1 cellular context compared by ENCODE assay signal in the genomic region with DNA sequence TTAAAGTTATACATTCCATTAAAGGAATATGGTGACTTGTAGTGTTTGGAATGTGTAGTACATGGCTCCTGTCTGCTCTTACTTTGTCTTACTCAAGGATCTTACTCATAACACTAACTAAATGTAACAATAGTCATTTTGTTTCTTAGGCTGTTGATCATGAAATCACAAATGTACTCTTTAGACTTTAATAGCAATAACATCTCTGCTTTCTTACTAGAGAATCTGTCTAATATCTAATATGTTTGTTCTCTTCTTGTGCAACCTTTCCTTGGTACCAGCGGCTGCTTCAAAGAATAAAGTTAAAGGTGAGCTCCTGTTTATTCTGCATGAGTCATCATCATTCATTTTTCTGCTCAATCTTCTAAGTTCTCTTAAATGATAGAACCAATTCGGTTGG.
TF ChIP-seq lines count a peak whose summit lies in the region.

No MANE protein-coding gene starts in this region.

TF ChIP-seq in HepG2, 621 proteins besides CTCF, POLR2A, EP300 and RAD21 (continued from another document):
- TF ChIP-seq ARNTL (CRISPR knock-in tag; IDR thresholded peaks at IDR 0.05) (no peak), PPARG (CRISPR knock-in tag; conservative IDR thresholded peaks at IDR 0.05) (peak; percentile 80), FOXK2 (IDR thresholded peaks at IDR 0.05) (no peak), SOX6 (IDR thresholded peaks at IDR 0.05) (no peak), SOX6 (CRISPR knock-in tag; IDR thresholded peaks at IDR 0.05) (peak; percentile 13; the same call in 1 of the 2 replicates), FOSL2 (CRISPR knock-in tag; IDR thresholded peaks at IDR 0.05) (peak; percentile 57; the same call in 1 of the 2 replicates), STAT5B (CRISPR knock-in tag; IDR thresholded peaks at IDR 0.05) (no peak), CEBPG (CRISPR knock-in tag; IDR thresholded peaks at IDR 0.05) (peak; percentile 76), CEBPB (IDR thresholded peaks at IDR 0.05; ENCODE audit: borderline replicate concordance, low read depth, low read length) (peak; percentile 84), NR2F1 (CRISPR knock-in tag; IDR thresholded peaks at IDR 0.05) (peak in 1 of 2 experiments; percentile 61; a peak in 2 of 4 replicates), RELA (CRISPR knock-in tag; IDR thresholded peaks at IDR 0.05) (no peak), TCF7L2 (IDR thresholded peaks at IDR 0.05; ENCODE audit: low read depth, low read length) (peak; percentile 32; the same call in 1 of the 2 replicates), ISL2 (CRISPR knock-in tag; IDR thresholded peaks at IDR 0.05) (peak; percentile 30; the same call in 1 of the 2 replicates), FOSL1 (CRISPR knock-in tag; IDR thresholded peaks at IDR 0.05; ENCODE audit: borderline replicate concordance) (peak; percentile 85), ESRRA (CRISPR knock-in tag; IDR thresholded peaks at IDR 0.05; ENCODE audit: low read depth) (no peak), HMG20A (CRISPR knock-in tag; IDR thresholded peaks at IDR 0.05; ENCODE audit: borderline replicate concordance) (peak; percentile 81; the same call in 1 of the 2 replicates), FOXA1 (IDR thresholded peaks at IDR 0.05) (no peak), FOXA1 (CRISPR knock-in tag; IDR thresholded peaks at IDR 0.05) (peak; percentile 51; the same call in 1 of the 2 replicates), ZNF446 (CRISPR knock-in tag; IDR thresholded peaks at IDR 0.05) (no peak), KLF16 (CRISPR knock-in tag; IDR thresholded peaks at IDR 0.05) (peak in 1 of 2 experiments; percentile 25; a peak in 1 of 4 replicates), ZNF737 (CRISPR knock-in tag; IDR thresholded peaks at IDR 0.05; ENCODE audit: borderline replicate concordance) (no peak), FOXA3 (CRISPR knock-in tag; IDR thresholded peaks at IDR 0.05) (peak; percentile 75), SNAI1 (CRISPR knock-in tag; IDR thresholded peaks at IDR 0.05; ENCODE audit: borderline replicate concordance) (no peak), KAT8 (CRISPR knock-in tag; IDR thresholded peaks at IDR 0.05) (0 out of 2 replicates have a peak, but pooled peaks have one; percentile 31), SOX13 (IDR thresholded peaks at IDR 0.05) (no peak), SOX13 (CRISPR knock-in tag; conservative IDR thresholded peaks at IDR 0.05 in 1 of 2, IDR thresholded peaks at IDR 0.05 in 1 of 2) (peak in 1 of 2 experiments; percentile 44; a peak in 2 of 4 replicates), ZSCAN29 (CRISPR knock-in tag; conservative IDR thresholded peaks at IDR 0.05) (no peak), NR2C2 (CRISPR knock-in tag; IDR thresholded peaks at IDR 0.05; ENCODE audit: borderline replicate concordance) (no peak), ZNF7 (CRISPR knock-in tag; IDR thresholded peaks at IDR 0.05) (peak; percentile 86), JUNB (CRISPR knock-in tag; IDR thresholded peaks at IDR 0.05; ENCODE audit: borderline replicate concordance) (peak; percentile 69; the same call in 1 of the 2 replicates), GATAD2A (CRISPR knock-in tag; IDR thresholded peaks at IDR 0.05) (peak; percentile 67), TCF7 (IDR thresholded peaks at IDR 0.05; ENCODE audit: low read depth) (peak; percentile 77), RXRB (CRISPR knock-in tag; IDR thresholded peaks at IDR 0.05; ENCODE audit: borderline replicate concordance) (peak; percentile 35; the same call in 1 of the 2 replicates), NCOA2 (CRISPR knock-in tag; IDR thresholded peaks at IDR 0.05) (peak; percentile 39; the same call in 1 of the 2 replicates)
- TF ChIP-seq, protein P1, sequence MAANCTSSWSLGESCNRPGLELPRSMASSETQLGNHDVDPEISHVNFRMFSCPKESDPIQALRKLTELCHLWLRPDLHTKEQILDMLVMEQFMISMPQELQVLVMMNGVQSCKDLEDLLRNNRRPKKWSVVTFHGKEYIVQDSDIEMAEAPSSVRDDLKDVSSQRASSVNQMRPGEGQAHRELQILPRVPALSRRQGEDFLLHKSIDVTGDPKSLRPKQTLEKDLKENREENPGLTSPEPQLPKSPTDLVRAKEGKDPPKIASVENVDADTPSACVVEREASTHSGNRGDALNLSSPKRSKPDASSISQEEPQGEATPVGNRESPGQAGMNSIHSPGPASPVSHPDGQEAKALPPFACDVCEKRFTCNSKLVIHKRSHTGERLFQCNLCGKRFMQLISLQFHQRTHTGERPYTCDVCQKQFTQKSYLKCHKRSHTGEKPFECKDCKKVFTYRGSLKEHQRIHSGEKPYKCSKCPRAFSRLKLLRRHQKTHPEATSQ (CRISPR knock-in tag; IDR thresholded peaks at IDR 0.05; ENCODE audit: borderline replicate concordance): no peak
- TF ChIP-seq, protein P2, sequence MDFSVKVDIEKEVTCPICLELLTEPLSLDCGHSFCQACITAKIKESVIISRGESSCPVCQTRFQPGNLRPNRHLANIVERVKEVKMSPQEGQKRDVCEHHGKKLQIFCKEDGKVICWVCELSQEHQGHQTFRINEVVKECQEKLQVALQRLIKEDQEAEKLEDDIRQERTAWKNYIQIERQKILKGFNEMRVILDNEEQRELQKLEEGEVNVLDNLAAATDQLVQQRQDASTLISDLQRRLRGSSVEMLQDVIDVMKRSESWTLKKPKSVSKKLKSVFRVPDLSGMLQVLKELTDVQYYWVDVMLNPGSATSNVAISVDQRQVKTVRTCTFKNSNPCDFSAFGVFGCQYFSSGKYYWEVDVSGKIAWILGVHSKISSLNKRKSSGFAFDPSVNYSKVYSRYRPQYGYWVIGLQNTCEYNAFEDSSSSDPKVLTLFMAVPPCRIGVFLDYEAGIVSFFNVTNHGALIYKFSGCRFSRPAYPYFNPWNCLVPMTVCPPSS (IDR thresholded peaks at IDR 0.05): no peak
- TF ChIP-seq, protein P3, sequence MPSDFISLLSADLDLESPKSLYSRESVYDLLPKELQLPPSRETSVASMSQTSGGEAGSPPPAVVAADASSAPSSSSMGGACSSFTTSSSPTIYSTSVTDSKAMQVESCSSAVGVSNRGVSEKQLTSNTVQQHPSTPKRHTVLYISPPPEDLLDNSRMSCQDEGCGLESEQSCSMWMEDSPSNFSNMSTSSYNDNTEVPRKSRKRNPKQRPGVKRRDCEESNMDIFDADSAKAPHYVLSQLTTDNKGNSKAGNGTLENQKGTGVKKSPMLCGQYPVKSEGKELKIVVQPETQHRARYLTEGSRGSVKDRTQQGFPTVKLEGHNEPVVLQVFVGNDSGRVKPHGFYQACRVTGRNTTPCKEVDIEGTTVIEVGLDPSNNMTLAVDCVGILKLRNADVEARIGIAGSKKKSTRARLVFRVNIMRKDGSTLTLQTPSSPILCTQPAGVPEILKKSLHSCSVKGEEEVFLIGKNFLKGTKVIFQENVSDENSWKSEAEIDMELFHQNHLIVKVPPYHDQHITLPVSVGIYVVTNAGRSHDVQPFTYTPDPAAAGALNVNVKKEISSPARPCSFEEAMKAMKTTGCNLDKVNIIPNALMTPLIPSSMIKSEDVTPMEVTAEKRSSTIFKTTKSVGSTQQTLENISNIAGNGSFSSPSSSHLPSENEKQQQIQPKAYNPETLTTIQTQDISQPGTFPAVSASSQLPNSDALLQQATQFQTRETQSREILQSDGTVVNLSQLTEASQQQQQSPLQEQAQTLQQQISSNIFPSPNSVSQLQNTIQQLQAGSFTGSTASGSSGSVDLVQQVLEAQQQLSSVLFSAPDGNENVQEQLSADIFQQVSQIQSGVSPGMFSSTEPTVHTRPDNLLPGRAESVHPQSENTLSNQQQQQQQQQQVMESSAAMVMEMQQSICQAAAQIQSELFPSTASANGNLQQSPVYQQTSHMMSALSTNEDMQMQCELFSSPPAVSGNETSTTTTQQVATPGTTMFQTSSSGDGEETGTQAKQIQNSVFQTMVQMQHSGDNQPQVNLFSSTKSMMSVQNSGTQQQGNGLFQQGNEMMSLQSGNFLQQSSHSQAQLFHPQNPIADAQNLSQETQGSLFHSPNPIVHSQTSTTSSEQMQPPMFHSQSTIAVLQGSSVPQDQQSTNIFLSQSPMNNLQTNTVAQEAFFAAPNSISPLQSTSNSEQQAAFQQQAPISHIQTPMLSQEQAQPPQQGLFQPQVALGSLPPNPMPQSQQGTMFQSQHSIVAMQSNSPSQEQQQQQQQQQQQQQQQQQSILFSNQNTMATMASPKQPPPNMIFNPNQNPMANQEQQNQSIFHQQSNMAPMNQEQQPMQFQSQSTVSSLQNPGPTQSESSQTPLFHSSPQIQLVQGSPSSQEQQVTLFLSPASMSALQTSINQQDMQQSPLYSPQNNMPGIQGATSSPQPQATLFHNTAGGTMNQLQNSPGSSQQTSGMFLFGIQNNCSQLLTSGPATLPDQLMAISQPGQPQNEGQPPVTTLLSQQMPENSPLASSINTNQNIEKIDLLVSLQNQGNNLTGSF (CRISPR knock-in tag; IDR thresholded peaks at IDR 0.05): no peak
- TF ChIP-seq, protein P4, sequence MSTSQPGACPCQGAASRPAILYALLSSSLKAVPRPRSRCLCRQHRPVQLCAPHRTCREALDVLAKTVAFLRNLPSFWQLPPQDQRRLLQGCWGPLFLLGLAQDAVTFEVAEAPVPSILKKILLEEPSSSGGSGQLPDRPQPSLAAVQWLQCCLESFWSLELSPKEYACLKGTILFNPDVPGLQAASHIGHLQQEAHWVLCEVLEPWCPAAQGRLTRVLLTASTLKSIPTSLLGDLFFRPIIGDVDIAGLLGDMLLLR (CRISPR knock-in tag; IDR thresholded peaks at IDR 0.05): no peak
- TF ChIP-seq, protein P5, sequence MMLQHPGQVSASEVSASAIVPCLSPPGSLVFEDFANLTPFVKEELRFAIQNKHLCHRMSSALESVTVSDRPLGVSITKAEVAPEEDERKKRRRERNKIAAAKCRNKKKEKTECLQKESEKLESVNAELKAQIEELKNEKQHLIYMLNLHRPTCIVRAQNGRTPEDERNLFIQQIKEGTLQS (CRISPR knock-in tag; IDR thresholded peaks at IDR 0.05): peak; percentile 85
- TF ChIP-seq, protein P6, sequence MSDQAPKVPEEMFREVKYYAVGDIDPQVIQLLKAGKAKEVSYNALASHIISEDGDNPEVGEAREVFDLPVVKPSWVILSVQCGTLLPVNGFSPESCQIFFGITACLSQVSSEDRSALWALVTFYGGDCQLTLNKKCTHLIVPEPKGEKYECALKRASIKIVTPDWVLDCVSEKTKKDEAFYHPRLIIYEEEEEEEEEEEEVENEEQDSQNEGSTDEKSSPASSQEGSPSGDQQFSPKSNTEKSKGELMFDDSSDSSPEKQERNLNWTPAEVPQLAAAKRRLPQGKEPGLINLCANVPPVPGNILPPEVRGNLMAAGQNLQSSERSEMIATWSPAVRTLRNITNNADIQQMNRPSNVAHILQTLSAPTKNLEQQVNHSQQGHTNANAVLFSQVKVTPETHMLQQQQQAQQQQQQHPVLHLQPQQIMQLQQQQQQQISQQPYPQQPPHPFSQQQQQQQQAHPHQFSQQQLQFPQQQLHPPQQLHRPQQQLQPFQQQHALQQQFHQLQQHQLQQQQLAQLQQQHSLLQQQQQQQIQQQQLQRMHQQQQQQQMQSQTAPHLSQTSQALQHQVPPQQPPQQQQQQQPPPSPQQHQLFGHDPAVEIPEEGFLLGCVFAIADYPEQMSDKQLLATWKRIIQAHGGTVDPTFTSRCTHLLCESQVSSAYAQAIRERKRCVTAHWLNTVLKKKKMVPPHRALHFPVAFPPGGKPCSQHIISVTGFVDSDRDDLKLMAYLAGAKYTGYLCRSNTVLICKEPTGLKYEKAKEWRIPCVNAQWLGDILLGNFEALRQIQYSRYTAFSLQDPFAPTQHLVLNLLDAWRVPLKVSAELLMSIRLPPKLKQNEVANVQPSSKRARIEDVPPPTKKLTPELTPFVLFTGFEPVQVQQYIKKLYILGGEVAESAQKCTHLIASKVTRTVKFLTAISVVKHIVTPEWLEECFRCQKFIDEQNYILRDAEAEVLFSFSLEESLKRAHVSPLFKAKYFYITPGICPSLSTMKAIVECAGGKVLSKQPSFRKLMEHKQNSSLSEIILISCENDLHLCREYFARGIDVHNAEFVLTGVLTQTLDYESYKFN (CRISPR knock-in tag; conservative IDR thresholded peaks at IDR 0.05): 0 out of 2 replicates have a peak, but pooled peaks have one; percentile 16
